Comparison of ENCODE assay signal across 16 cellular contexts in genomic region chr2:216090369-216090786, GRCh38. TPM values are rescaled to one million over a fixed set of nuclear protein-coding genes. Genes with fewer than 3 reads are reported as not detected.
DNase-seq lines count a peak whose midpoint lies in the region; ATAC-seq lines count a peak whose summit lies in the region.
"Had no signal": no experiment of that assay in that cellular context is flagged by ENCODE, and none has a peak within 500 bp of the region (broad histone marks: within the 10 kb centered on the region; RNA-seq: fewer than 3 reads in every experiment).

No MANE protein-coding gene starts in this region.

- in situ Hi-C loops in KBM-7 (cut with MboI; ENCODE audit: low pct_unique_long_range_greater_than_20kb, low sequenced_read_pairs): no loop called here

- DNase-seq in AG20443 (ENCODE audit: low spot score): peak; percentile 46
- peak; percentile 50 for DNase-seq in astrocyte of the hippocampus (ENCODE audit: low read depth, low spot score)
- no peak for DNase-seq in KBM-7
- no peak for DNase-seq in DMS53 (lab: John Stamatoyannopoulos, UW)
- DNase-seq in effector memory CD4-positive, alpha-beta T cell: no peak
- DNase-seq in left lobe of liver (ENCODE audit: low spot score): no peak
- DNase-seq: activated CD4-positive, alpha-beta T cell treated with anti-CD3 and anti-CD28 coated beads, Interleukin-2, amount 50 U/mL, for 4 hours; body of pancreas; C1 segment of cervical spinal cord; GOT3; kidney; NCI-H2029; stimulated activated CD4-positive, alpha-beta T cell treated with anti-CD3 and anti-CD28 coated beads, Interleukin-2, amount 100 ng/mL, for 24 hours had no signal

- H3K27ac ChIP-seq in effector memory CD4-positive, alpha-beta T cell (ENCODE audit: insufficient read depth, low read length, poor library complexity, severe bottlenecking): no peak overlapping the region
- H3K27ac ChIP-seq: body of pancreas, neutrophil had no signal

- H3K9me3 ChIP-seq in effector memory CD4-positive, alpha-beta T cell (ENCODE audit: control insufficient read depth, low read length): no peaks in the 10 kb centered on the region
- H3K9me3 ChIP-seq: body of pancreas, neutrophil had no signal

- ATAC-seq in GM18870 (IDR thresholded peaks at IDR 0.05; ENCODE audit: unreplicated experiment) (peak; percentile 73), HG03103 (IDR thresholded peaks at IDR 0.05; ENCODE audit: low read depth, unreplicated experiment) (peak; percentile 61), left lobe of liver (no peak)
- ATAC-seq: body of pancreas had no signal

- H3K4me3 ChIP-seq in effector memory CD4-positive, alpha-beta T cell (ENCODE audit: insufficient read depth, low read depth, low read length, poor library complexity, severe bottlenecking): no peak overlapping the region
- H3K4me3 ChIP-seq: body of pancreas had no signal

- no peaks in the 10 kb centered on the region for H3K27me3 ChIP-seq in effector memory CD4-positive, alpha-beta T cell (replicated peaks; ENCODE audit: control insufficient read depth, insufficient read depth, low read length, poor library complexity, severe bottlenecking)
- H3K27me3 ChIP-seq: body of pancreas, neutrophil had no signal

- H3K4me1 ChIP-seq in effector memory CD4-positive, alpha-beta T cell (ENCODE audit: control insufficient read depth, insufficient read depth, low read length, poor library complexity, severe bottlenecking): no peaks in the 10 kb centered on the region
- H3K4me1 ChIP-seq: body of pancreas had no signal

- H3K36me3 ChIP-seq in effector memory CD4-positive, alpha-beta T cell (ENCODE audit: control insufficient read depth, insufficient read depth, low read length): no peaks in the 10 kb centered on the region
- H3K36me3 ChIP-seq: neutrophil had no signal

RNA-seq across cellular contexts. Expression of gene TMEM169, which starts 8.7 kb away (rescaled TPM):
- 1.5 TPM for total RNA-seq in left lobe of liver

RNA-seq across cellular contexts. Expression of gene PECR, which starts 8.8 kb away (rescaled TPM):
- total RNA-seq in left lobe of liver: 95.5 TPM

RNA-seq across cellular contexts. Expression of gene XRCC5, which starts 18.8 kb away (rescaled TPM):
- total RNA-seq in left lobe of liver: 101 TPM

Comparison
In these comparisons a context has a peak if more than half of its experiments do, and no peak if none do; other contexts are left out.
1. DNase-seq: peak in AG20443 (single experiment) and astrocyte of the hippocampus (single experiment); none in KBM-7 (single experiment), DMS53 (single experiment), effector memory CD4-positive, alpha-beta T cell (0 of 3) and left lobe of liver (single experiment).